Comparison of ENCODE assay signal across 28 cellular contexts in genomic region chr12:128178971-128179370, GRCh38.
DNase-seq lines count a peak whose midpoint lies in the region; ATAC-seq and TF ChIP-seq lines count a peak whose summit lies in the region.
"Had no signal": no experiment of that assay in that cellular context is flagged by ENCODE, and none has a peak within 500 bp of the region (broad histone marks: within the 10 kb centered on the region; RNA-seq: fewer than 3 reads in every experiment).

No MANE protein-coding gene starts in this region.

- no peak overlapping the region for H3K23ac ChIP-seq in trophoblast cell (ENCODE audit: low read length)

- intact Hi-C loops in prostate gland (cut with DNase I): no loop called here

- TF ChIP-seq CTCF in foreskin keratinocyte (conservative IDR thresholded peaks at IDR 0.05) (no peak), prostate gland (IDR thresholded peaks at IDR 0.05) (no peak), right atrium auricular region (IDR thresholded peaks at IDR 0.05) (no peak)

- H3K27me3 ChIP-seq in foreskin keratinocyte: no peaks in the 10 kb centered on the region
- no peaks in the 10 kb centered on the region for H3K27me3 ChIP-seq in trophoblast cell (ENCODE audit: insufficient read depth, low read length)
- no peaks in the 10 kb centered on the region for H3K27me3 ChIP-seq in prostate gland (replicated peaks; ENCODE audit: insufficient read depth)
- H3K27me3 ChIP-seq in right atrium auricular region: no peaks in the 10 kb centered on the region
- H3K27me3 ChIP-seq: BLaER1 treated with 17β-estradiol and CSF1 and Interleukin-3, amounts not matched to agents 10 nM and 100 nM; colonic mucosa; esophagus squamous epithelium; pancreas; suprapubic skin had no signal

- H3K79me1 ChIP-seq in trophoblast cell (ENCODE audit: low read length): peaks cover 2% of the 10 kb centered on the region

- no peaks in the 10 kb centered on the region for H3K4me1 ChIP-seq in foreskin keratinocyte
- H3K4me1 ChIP-seq in trophoblast cell (ENCODE audit: control insufficient read depth in 1 of 2, insufficient read depth in 2 of 2, low read length in 2 of 2): peaks cover 10% of the 10 kb centered on the region in 2 experiments
- no peaks in the 10 kb centered on the region for H3K4me1 ChIP-seq in prostate gland (replicated peaks)
- H3K4me1 ChIP-seq in right atrium auricular region: no peaks in the 10 kb centered on the region
- H3K4me1 ChIP-seq: BLaER1 treated with 17β-estradiol and CSF1 and Interleukin-3, amounts not matched to agents 10 nM and 100 nM; colonic mucosa; esophagus squamous epithelium; pancreas; suprapubic skin had no signal

- H3K27ac ChIP-seq in foreskin keratinocyte (no peak overlapping the region), trophoblast cell (ENCODE audit: low read depth, low read length) (no peak overlapping the region), prostate gland (no peak overlapping the region), right atrium auricular region (no peak overlapping the region)
- H3K27ac ChIP-seq: BLaER1 treated with 17β-estradiol and CSF1 and Interleukin-3, amounts not matched to agents 10 nM and 100 nM; colonic mucosa; esophagus squamous epithelium; pancreas; suprapubic skin had no signal

- H4K12ac ChIP-seq in trophoblast cell (ENCODE audit: low read depth, low read length): no peak overlapping the region

- H2BK12ac ChIP-seq in trophoblast cell (ENCODE audit: low read length): no peak overlapping the region

- H3K18ac ChIP-seq in trophoblast cell (ENCODE audit: low read length): no peak overlapping the region

- H4K8ac ChIP-seq in trophoblast cell (ENCODE audit: low read depth, low read length): no peak overlapping the region

- H3K9ac ChIP-seq in trophoblast cell (ENCODE audit: low read length): no peak overlapping the region
- H3K9ac ChIP-seq: BLaER1 treated with 17β-estradiol and CSF1 and Interleukin-3, amounts not matched to agents 10 nM and 100 nM had no signal

- H3K9me3 ChIP-seq in trophoblast cell (ENCODE audit: insufficient read depth, low read depth, low read length) (peaks cover 2% of the 10 kb centered on the region), prostate gland (no peaks in the 10 kb centered on the region), right atrium auricular region (no peaks in the 10 kb centered on the region)
- H3K9me3 ChIP-seq: BLaER1 treated with 17β-estradiol and CSF1 and Interleukin-3, amounts not matched to agents 10 nM and 100 nM; colonic mucosa; pancreas; suprapubic skin had no signal

- H2AFZ ChIP-seq in trophoblast cell (ENCODE audit: insufficient read depth, low read length, poor library complexity): no peak overlapping the region

- ATAC-seq in foreskin keratinocyte: peak; percentile 26
- ATAC-seq: activated CD8-positive, alpha-beta T cell treated with anti-CD3 and anti-CD28 coated beads for 36 hours; activated naive CD4-positive, alpha-beta T cell treated with anti-CD3 and anti-CD28 coated beads, Interleukin-2, amount 50 U/mL, for 72 hours; effector memory CD8-positive, alpha-beta T cell; GM12878; natural killer cell treated with Interleukin-12 subunit alpha and Interleukin-12 subunit beta and Interleukin-15 and Interleukin-18, amount 100 ng/mL, for 72 hours; pancreas; sciatic nerve; SK-N-SH treated with all-trans-retinoic acid at 6 μM for 48 hours; stimulated activated naive B cell treated with anti-CD40 and anti-IgM and Interleukin-4, amounts not matched to agents 10 μg/mL and 1 μg/mL and 100 μg/mL, for 72 hours had no signal

- TF ChIP-seq POLR2A in prostate gland (IDR thresholded peaks at IDR 0.05): no peak

- H2BK5ac ChIP-seq in trophoblast cell (ENCODE audit: low read depth, low read length, poor library complexity): no peak overlapping the region

- DNase-seq in HT1080 (ENCODE audit: low read depth): peak; percentile 8
- peak; percentile 3 for DNase-seq in RPMI7951 (ENCODE audit: low read depth)
- peak in 1 of 2 donors; percentile 24 for DNase-seq in foreskin keratinocyte
- DNase-seq in trophoblast cell: no peak
- DNase-seq in prostate gland (ENCODE audit: low spot score): no peak
- no peak for DNase-seq in right atrium auricular region (ENCODE audit: low spot score)
- DNase-seq in NCI-H446 (lab: John Stamatoyannopoulos, UW): no peak
- no peak for DNase-seq in NCI-H446 treated with DMSO at 0.1 percent for 48 hours (lab: John Stamatoyannopoulos, UW)
- DNase-seq: activated CD4-positive, CD25-positive, alpha-beta regulatory T cell treated with anti-CD3 and anti-CD28 coated beads, Interleukin-2, amount 50 U/mL, for 72 hours; activated CD8-positive, alpha-beta T cell treated with anti-CD3 and anti-CD28 coated beads for 36 hours; anterior cingulate cortex; colonic mucosa; effector memory CD8-positive, alpha-beta T cell; EL; esophagus squamous epithelium; HCEC 1CT; KBM-7; NCI-H187; pancreas; stimulated activated naive B cell treated with anti-CD40 and anti-IgM and Interleukin-4, amounts not matched to agents 10 μg/mL and 1 μg/mL and 100 μg/mL, for 72 hours; T-helper 2 cell had no signal

- no peak overlapping the region for H2AK5ac ChIP-seq in trophoblast cell (ENCODE audit: low read length)

- no peak overlapping the region for H2BK120ac ChIP-seq in trophoblast cell (ENCODE audit: insufficient read depth, low read length, poor library complexity)

- no peaks in the 10 kb centered on the region for H3K36me3 ChIP-seq in trophoblast cell (ENCODE audit: control insufficient read depth in 1 of 2, insufficient read depth in 2 of 2, low read length in 2 of 2)
- no peaks in the 10 kb centered on the region for H3K36me3 ChIP-seq in prostate gland
- H3K36me3 ChIP-seq in right atrium auricular region: no peaks in the 10 kb centered on the region
- H3K36me3 ChIP-seq: BLaER1 treated with 17β-estradiol and CSF1 and Interleukin-3, amounts not matched to agents 10 nM and 100 nM; colonic mucosa; esophagus squamous epithelium; pancreas; suprapubic skin had no signal

- no peak overlapping the region for H3K4ac ChIP-seq in trophoblast cell (ENCODE audit: low read depth, low read length)

- no peak overlapping the region for H3K14ac ChIP-seq in trophoblast cell (ENCODE audit: low read length)

- no CpG with 5 or more reads among the region's 3 CpGs for WGBS in trophoblast cell (ENCODE audit: extremely low coverage, insufficient coverage, insufficient read length)
- 68% methylated on average over 3 of the region's 3 CpGs for WGBS in prostate gland

- H3K4me3 ChIP-seq in trophoblast cell (ENCODE audit: low read depth, low read length): no peak overlapping the region
- H3K4me3 ChIP-seq in prostate gland: no peak overlapping the region
- no peak overlapping the region for H3K4me3 ChIP-seq in right atrium auricular region
- H3K4me3 ChIP-seq: BLaER1 treated with 17β-estradiol and CSF1 and Interleukin-3, amounts not matched to agents 10 nM and 100 nM; colonic mucosa; esophagus squamous epithelium; GM12878; pancreas; suprapubic skin had no signal

- H3K4me2 ChIP-seq in trophoblast cell (ENCODE audit: low read length): no peak overlapping the region
- H3K4me2 ChIP-seq: BLaER1 treated with 17β-estradiol and CSF1 and Interleukin-3, amounts not matched to agents 10 nM and 100 nM had no signal

- peak overlapping the region; percentile 2 for H4K91ac ChIP-seq in trophoblast cell (ENCODE audit: low read depth, low read length)

- no peaks in the 10 kb centered on the region for H3K79me2 ChIP-seq in trophoblast cell (ENCODE audit: control insufficient read depth, insufficient read depth, low read length, poor library complexity)

Comparison
In these comparisons a context has a peak if more than half of its experiments do, and no peak if none do; other contexts are left out.
1. DNase-seq: peak in HT1080 (single experiment) and RPMI7951 (single experiment); none in trophoblast cell (0 of 2), prostate gland (single experiment), right atrium auricular region (single experiment), NCI-H446 (0 of 2) and NCI-H446 treated with DMSO at 0.1 percent for 48 hours (single experiment).